8 cellular contexts compared by ENCODE assay signal in the genomic region with DNA sequence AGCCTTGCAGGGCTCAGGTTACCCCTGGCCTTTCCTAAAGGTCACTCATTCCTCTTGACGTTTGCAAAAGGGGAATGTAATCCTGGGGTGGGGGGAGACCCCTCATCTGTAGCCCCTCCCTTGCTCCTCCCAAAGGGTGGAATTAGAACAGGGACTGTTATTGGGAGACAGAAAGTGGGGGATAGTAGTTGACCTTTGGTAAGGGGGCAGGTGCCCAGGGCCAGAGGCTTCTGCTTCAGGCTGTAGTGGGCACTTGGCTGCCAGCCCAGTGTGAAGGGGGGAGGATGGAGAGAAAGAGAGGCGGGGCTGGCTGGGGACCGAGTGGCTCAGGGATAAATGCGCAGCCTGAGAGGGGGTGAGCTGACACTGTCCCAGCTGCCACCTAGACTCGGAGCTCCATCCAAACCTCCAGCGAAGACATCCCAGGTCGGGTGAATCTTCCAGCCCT. TPM values are rescaled to one million over a fixed set of nuclear protein-coding genes. Genes with fewer than 3 reads are reported as not detected.
A peak's percentile ranks its signal among the peaks of the same experiment; 100 is the strongest.
DNase-seq lines count a peak whose midpoint lies in the region; ATAC-seq and TF ChIP-seq lines count a peak whose summit lies in the region.

A gene (plus strand): TSS at position 363 of the 448 bp plus-strand sequence. CDS start 711 bp downstream, outside the sequence.

- H3K27ac ChIP-seq in heart left ventricle (peak within 1 kb of the TSS; percentile 96 to 100 (median 99)), skeletal muscle tissue (ENCODE audit: low read depth, low read length) (peak within 1 kb of the TSS; percentile 98)

- TF ChIP-seq CTCF in WI38 (IDR thresholded peaks at IDR 0.05; ENCODE audit: low read depth, low read length) (no peak), heart left ventricle (IDR thresholded peaks at IDR 0.05) (no peak)

- no peak for TF ChIP-seq POLR2A in heart left ventricle (IDR thresholded peaks at IDR 0.05)

- H3K4me3 Mint-ChIP-seq in activated naive CD4-positive, alpha-beta T cell treated with anti-CD3 and anti-CD28 coated beads for 36 hours = peak within 1 kb of the TSS; percentile 81

- peak within 1 kb of the TSS; percentile 89 to 99 (median 97) for H3K9ac ChIP-seq in skeletal muscle tissue (ENCODE audit: low read depth in 1 of 3, low read length in 3 of 3)

- H3K4me1 ChIP-seq in heart left ventricle (peaks cover 2 to 63% (median 28%) of the 10 kb centered on the region in 12 donors), skeletal muscle tissue (ENCODE audit: control insufficient read depth in 3 of 3, insufficient read depth in 3 of 3, low read length in 3 of 3) (peaks cover 41 to 64% (median 49%) of the 10 kb centered on the region in 3 donors)

- no peaks in the 10 kb centered on the region for H3K27me3 Mint-ChIP-seq in activated naive CD4-positive, alpha-beta T cell treated with anti-CD3 and anti-CD28 coated beads for 36 hours (ENCODE audit: low read depth)

- ATAC-seq in heart left ventricle = peak in 3 of 4 donors; percentile 2 to 19 (median 9)

- intact Hi-C loops in activated naive CD4-positive, alpha-beta T cell treated with anti-CD3 and anti-CD28 coated beads for 36 hours (cut with micrococcal nuclease) = no loop called here
- intact Hi-C loops in heart left ventricle (cut with DNase I) = loop anchor here in 3 of 10 donors (1.0 to 2.0 kb wide), 3 partner anchors 16 to 18 kb away; a partner anchor contains a TSS

- no peaks in the 10 kb centered on the region for H3K9me3 Mint-ChIP-seq in activated naive CD4-positive, alpha-beta T cell treated with anti-CD3 and anti-CD28 coated beads for 36 hours

- peak within 1 kb of the TSS; percentile 93 for H3K27ac Mint-ChIP-seq in activated naive CD4-positive, alpha-beta T cell treated with anti-CD3 and anti-CD28 coated beads for 36 hours

- H3K9me3 ChIP-seq in heart left ventricle (no peaks in the 10 kb centered on the region), skeletal muscle tissue (ENCODE audit: control insufficient read depth in 3 of 3, low read length in 3 of 3) (no peaks in the 10 kb centered on the region)

- H3K4me3 ChIP-seq in WI38 (ENCODE audit: low read depth, low read length) (peak within 1 kb of the TSS; percentile 41), heart left ventricle (peak within 1 kb of the TSS; percentile 42 to 100 (median 98)), skeletal muscle tissue (ENCODE audit: low read length in 3 of 3) (peak within 1 kb of the TSS; percentile 81 to 86 (median 85))

- H3K27me3 ChIP-seq in heart left ventricle = no peaks in the 10 kb centered on the region
- H3K27me3 ChIP-seq in skeletal muscle tissue (ENCODE audit: control insufficient read depth in 3 of 3, insufficient read depth in 3 of 3, low read length in 3 of 3) = no peaks in the 10 kb centered on the region

- CTCF ChIA-PET in activated naive CD4-positive, alpha-beta T cell treated with anti-CD3 and anti-CD28 coated beads for 36 hours (lab: Charles Lee) = interaction anchor here (1.2 kb wide), 1 partner anchor 11 kb away, joined by 4 read pairs; no protein-coding TSS in a partner anchor

- H3K36me3 ChIP-seq in heart left ventricle = peaks cover 0 to 19% (median 10%) of the 10 kb centered on the region in 9 donors
- H3K36me3 ChIP-seq in skeletal muscle tissue (ENCODE audit: control insufficient read depth in 3 of 3, insufficient read depth in 3 of 3, low read length in 3 of 3) = peaks cover 31 to 38% (median 33%) of the 10 kb centered on the region in 3 donors

- peaks cover 20% of the 10 kb centered on the region for H3K36me3 Mint-ChIP-seq in activated naive CD4-positive, alpha-beta T cell treated with anti-CD3 and anti-CD28 coated beads for 36 hours (ENCODE audit: low read depth)

- no peak for DNase-seq in activated naive CD4-positive, alpha-beta T cell treated with anti-CD3 and anti-CD28 coated beads for 36 hours
- DNase-seq in activated naive CD4-positive, alpha-beta T cell treated with anti-CD3 and anti-CD28 coated beads, Interleukin-2, amount 50 U/mL, for 16 hours = no peak
- peak in 4 of 5 donors; percentile 61 to 77 (median 72) for DNase-seq in heart left ventricle
- DNase-seq in NK-92 treated with Interleukin-12 subunit alpha and Interleukin-12 subunit beta, amount 100 ng/mL, for 24 hours (lab: John Stamatoyannopoulos, UW) = no peak
- DNase-seq in NOMO-1 treated with dmso at 0.1 percent for 144 hours (lab: John Stamatoyannopoulos, UW; ENCODE audit: unreplicated experiment) = no peak
- DNase-seq in amniotic stem cell (lab: John Stamatoyannopoulos, UW) = no peak

- peaks cover 17% of the 10 kb centered on the region for H3K4me1 Mint-ChIP-seq in activated naive CD4-positive, alpha-beta T cell treated with anti-CD3 and anti-CD28 coated beads for 36 hours (ENCODE audit: low read depth)

- WGBS in heart left ventricle, 4 donors = 32 to 41% (median 35%) methylated on average over 7 of the region's 7 CpGs

RNA-seq across cellular contexts. Expression of the gene that starts here (rescaled TPM):
- total RNA-seq in activated naive CD4-positive, alpha-beta T cell treated with anti-CD3 and anti-CD28 coated beads for 36 hours = 10 to 100 TPM; 26.7 to 28.9 TPM
- total RNA-seq in heart left ventricle (1,000 to 10,000 TPM in 2 of 9 donors, 100 to 1,000 TPM in 7; 383 to 1,354 (median 668) TPM), skeletal muscle tissue (2,880 TPM)
- 1,000 to 10,000 TPM in 1 of 2 donors, 100 to 1,000 TPM in 1; 253 to 1,459 TPM for polyA plus RNA-seq in heart left ventricle

Comparison
In these comparisons a context has a peak if more than half of its experiments do, and no peak if none do; other contexts are left out.
1. RNA of the gene that starts here (total RNA-seq): 2,880 TPM in skeletal muscle tissue (single experiment) and 383 to 1,354 TPM in heart left ventricle; 26.7 to 28.9 TPM in activated naive CD4-positive, alpha-beta T cell treated with anti-CD3 and anti-CD28 coated beads for 36 hours; every median in the first group is over 10 times any median in the second.
2. DNase-seq: peak in heart left ventricle (4 of 5); none in activated naive CD4-positive, alpha-beta T cell treated with anti-CD3 and anti-CD28 coated beads for 36 hours (single experiment), activated naive CD4-positive, alpha-beta T cell treated with anti-CD3 and anti-CD28 coated beads, Interleukin-2, amount 50 U/mL, for 16 hours (single experiment), NK-92 treated with Interleukin-12 subunit alpha and Interleukin-12 subunit beta, amount 100 ng/mL, for 24 hours (single experiment), NOMO-1 treated with dmso at 0.1 percent for 144 hours (single experiment) and amniotic stem cell (single experiment).
3. H3K4me3 ChIP-seq: peak in every context shown above with its lines; median percentile 98 in heart left ventricle; 85 in skeletal muscle tissue; 41 in WI38.